17 cellular contexts compared by ENCODE assay signal in genomic region chr12:112035219-112035765, GRCh38.
"Had no signal": no experiment of that assay in that cellular context is flagged by ENCODE, and none has a peak within 500 bp of the region (broad histone marks: within the 10 kb centered on the region; RNA-seq: fewer than 3 reads in every experiment).

No MANE protein-coding gene starts in this region.

- ATAC-seq: natural killer cell, pancreas, right lobe of liver, upper lobe of right lung had no signal

- H3K9me3 Mint-ChIP-seq: activated B cell treated with CpG ODN at 0.5 μM for 24 hours; activated CD4-positive, alpha-beta T cell treated with anti-CD3 and anti-CD28 coated beads, Interleukin-2, amount 10 ng/mL, durations not matched to agents 24 days and 14 days; central memory CD8-positive, alpha-beta T cell; endodermal cell; natural killer cell had no signal

- H3K4me3 Mint-ChIP-seq: activated B cell treated with CpG ODN at 0.5 μM for 24 hours; activated CD4-positive, alpha-beta T cell treated with anti-CD3 and anti-CD28 coated beads, Interleukin-2, amount 10 ng/mL, durations not matched to agents 24 days and 14 days; central memory CD8-positive, alpha-beta T cell; endodermal cell; natural killer cell had no signal

- H3K27ac ChIP-seq: ascending aorta, colonic mucosa, epithelial cell of prostate, neutrophil, pancreas, right lobe of liver, thoracic aorta, upper lobe of right lung had no signal

- DNase-seq: activated B cell treated with CpG ODN at 0.5 μM for 24 hours; activated CD4-positive, alpha-beta T cell treated with anti-CD3 and anti-CD28 coated beads, Interleukin-2, amount 10 ng/mL, durations not matched to agents 24 days and 14 days; activated effector memory CD4-positive, alpha-beta T cell treated with Interleukin-2 at 50 U/mL for 16 hours; colonic mucosa; endodermal cell; foreskin fibroblast; mesendoderm; natural killer cell; pancreas; right lobe of liver; stimulated activated CD4-positive, alpha-beta T cell treated with anti-CD3 and anti-CD28 coated beads, Interleukin-4, amount 100 ng/mL, for 1 hour; upper lobe of right lung had no signal

- H3K27ac Mint-ChIP-seq: activated B cell treated with CpG ODN at 0.5 μM for 24 hours; activated CD4-positive, alpha-beta T cell treated with anti-CD3 and anti-CD28 coated beads, Interleukin-2, amount 10 ng/mL, durations not matched to agents 24 days and 14 days; endodermal cell; natural killer cell had no signal

- H3K9me3 ChIP-seq: ascending aorta, colonic mucosa, neutrophil, pancreas, right lobe of liver, thoracic aorta, upper lobe of right lung had no signal

- H3K4me1 Mint-ChIP-seq: activated B cell treated with CpG ODN at 0.5 μM for 24 hours; central memory CD8-positive, alpha-beta T cell; endodermal cell; natural killer cell had no signal

- H3K27me3 Mint-ChIP-seq: activated B cell treated with CpG ODN at 0.5 μM for 24 hours; activated CD4-positive, alpha-beta T cell treated with anti-CD3 and anti-CD28 coated beads, Interleukin-2, amount 10 ng/mL, durations not matched to agents 24 days and 14 days; central memory CD8-positive, alpha-beta T cell had no signal

- H3K27me3 ChIP-seq: ascending aorta, colonic mucosa, neutrophil, pancreas, right lobe of liver, upper lobe of right lung had no signal
